ENCODE assay signal across 18 cellular contexts in the genomic region with DNA sequence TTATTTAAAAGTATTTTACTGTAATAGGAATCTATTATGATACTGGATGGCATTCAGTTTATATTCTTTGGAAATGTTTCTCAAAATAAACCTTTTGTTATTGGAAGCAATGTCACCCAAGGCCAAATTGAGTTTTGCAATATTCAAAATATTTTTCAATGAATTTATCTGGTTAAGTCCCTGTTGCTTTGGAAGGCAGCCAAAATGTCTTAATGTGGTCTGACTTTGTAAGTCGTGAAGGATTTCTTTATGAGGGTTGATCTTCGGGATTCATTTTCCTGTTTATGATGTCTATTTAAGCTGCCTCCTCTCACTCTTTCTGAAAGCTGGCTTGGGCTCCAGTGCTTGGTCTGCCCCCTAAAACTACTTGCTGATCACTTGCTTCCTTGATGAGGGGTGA.
A peak's percentile ranks its signal among the peaks of the same experiment; 100 is the strongest.
DNase-seq lines count a peak whose midpoint lies in the region; ATAC-seq and TF ChIP-seq lines count a peak whose summit lies in the region.
"Had no signal": no experiment of that assay in that cellular context is flagged by ENCODE, and none has a peak within 500 bp of the region (broad histone marks: within the 10 kb centered on the region; RNA-seq: fewer than 3 reads in every experiment).

No MANE protein-coding gene starts in this region.

- no peaks in the 10 kb centered on the region for H3K27me3 ChIP-seq in GM23338 (ENCODE audit: insufficient read depth)
- H3K27me3 ChIP-seq in ascending aorta: no peaks in the 10 kb centered on the region
- no peaks in the 10 kb centered on the region for H3K27me3 ChIP-seq in skeletal muscle satellite cell (ENCODE audit: control insufficient read depth, insufficient read depth, low read length)
- no peaks in the 10 kb centered on the region for H3K27me3 ChIP-seq in CD8-positive, alpha-beta T cell (ENCODE audit: insufficient read depth, low read length)

- no peaks in the 10 kb centered on the region for H3K27me3 Mint-ChIP-seq in GM23338 (ENCODE audit: insufficient read depth, low read depth, poor library complexity)
- H3K27me3 Mint-ChIP-seq in CD8-positive, alpha-beta T cell (ENCODE audit: low read depth): peaks cover 11% of the 10 kb centered on the region

- peaks cover 4% of the 10 kb centered on the region for H3K4me1 ChIP-seq in GM23338 (ENCODE audit: insufficient read depth)
- H3K4me1 ChIP-seq in ascending aorta: peaks cover 25 to 55% of the 10 kb centered on the region in 2 donors
- H3K4me1 ChIP-seq in skeletal muscle satellite cell (ENCODE audit: control insufficient read depth, insufficient read depth, low read length): peaks cover 38% of the 10 kb centered on the region
- no peaks in the 10 kb centered on the region for H3K4me1 ChIP-seq in CD8-positive, alpha-beta T cell (ENCODE audit: insufficient read depth, low read length)

- no peak overlapping the region for H3K4me3 ChIP-seq in GM23338
- H3K4me3 ChIP-seq in ascending aorta: no peak overlapping the region
- no peak overlapping the region for H3K4me3 ChIP-seq in skeletal muscle satellite cell (ENCODE audit: low read length)
- H3K4me3 ChIP-seq in CD8-positive, alpha-beta T cell (ENCODE audit: low read depth, low read length): no peak overlapping the region
- H3K4me3 ChIP-seq: mucosa of descending colon had no signal

- peak overlapping the region; percentile 65 for H3K9ac ChIP-seq in skeletal muscle satellite cell (ENCODE audit: low read depth, low read length)

- peaks cover 21% of the 10 kb centered on the region for H3K4me1 Mint-ChIP-seq in GM23338
- H3K4me1 Mint-ChIP-seq in CD8-positive, alpha-beta T cell (ENCODE audit: low read depth): no peaks in the 10 kb centered on the region
- H3K4me1 Mint-ChIP-seq: activated CD4-positive, alpha-beta T cell treated with anti-CD3 and anti-CD28 coated beads, Interleukin-2, amount 10 ng/mL, durations not matched to agents 7 days and 5 days; activated T-helper 17 cell treated with anti-CD3 and anti-CD28 coated beads, Interleukin-2, amount 50 U/mL, for 72 hours; CD8-positive, alpha-beta memory T cell had no signal

- H3K9me3 Mint-ChIP-seq in GM23338: no peaks in the 10 kb centered on the region; the same call in 2 of the 3 replicates
- H3K9me3 Mint-ChIP-seq in CD8-positive, alpha-beta T cell: no peaks in the 10 kb centered on the region
- H3K9me3 Mint-ChIP-seq: activated CD4-positive, alpha-beta T cell treated with anti-CD3 and anti-CD28 coated beads, Interleukin-2, amount 10 ng/mL, durations not matched to agents 7 days and 5 days; activated T-helper 17 cell treated with anti-CD3 and anti-CD28 coated beads, Interleukin-2, amount 50 U/mL, for 72 hours; CD8-positive, alpha-beta memory T cell; stimulated activated naive CD8-positive, alpha-beta T cell treated with anti-CD3 and anti-CD28 coated beads, Interleukin-15, Interleukin-2, amounts not matched to agents 100 ng/mL and 50 ng/mL, for 24 hours had no signal

- H3K79me2 ChIP-seq in GM23338 (replicated peaks; ENCODE audit: insufficient read depth): no peaks in the 10 kb centered on the region

- no peaks in the 10 kb centered on the region for H3F3A ChIP-seq in GM23338 (replicated peaks; ENCODE audit: low read depth)

- no peaks in the 10 kb centered on the region for H4K20me1 ChIP-seq in GM23338 (replicated peaks; ENCODE audit: insufficient read depth)

- H3K27ac Mint-ChIP-seq in GM23338: peak overlapping the region; percentile 22; the same call in 1 of the 2 replicates
- H3K27ac Mint-ChIP-seq in CD8-positive, alpha-beta T cell: no peak overlapping the region
- H3K27ac Mint-ChIP-seq: activated CD4-positive, alpha-beta T cell treated with anti-CD3 and anti-CD28 coated beads, Interleukin-2, amount 10 ng/mL, durations not matched to agents 7 days and 5 days; activated T-helper 17 cell treated with anti-CD3 and anti-CD28 coated beads, Interleukin-2, amount 50 U/mL, for 72 hours; CD8-positive, alpha-beta memory T cell; stimulated activated naive CD8-positive, alpha-beta T cell treated with anti-CD3 and anti-CD28 coated beads, Interleukin-15, Interleukin-2, amounts not matched to agents 100 ng/mL and 50 ng/mL, for 24 hours had no signal

- ATAC-seq in GM23338 (no peak), GM18861 (IDR thresholded peaks at IDR 0.05; ENCODE audit: unreplicated experiment) (no peak), GM18498 (IDR thresholded peaks at IDR 0.05; ENCODE audit: unreplicated experiment) (no peak)
- ATAC-seq in CD8-positive, alpha-beta T cell: no peak
- ATAC-seq: activated T-helper 17 cell treated with anti-CD3 and anti-CD28 coated beads, Interleukin-2, amount 50 U/mL, for 72 hours; HCT116; mucosa of descending colon had no signal

- H3K27ac ChIP-seq in GM23338 (ENCODE audit: low read depth) (no peak overlapping the region), ascending aorta (peak overlapping the region; percentile 81 to 86)
- no peak overlapping the region for H3K27ac ChIP-seq in CD8-positive, alpha-beta T cell (ENCODE audit: low read depth, low read length)

- H2AFZ ChIP-seq in GM23338: no peak overlapping the region

- DNase-seq in GM23338 (ENCODE audit: low spot score) (no peak), ascending aorta (ENCODE audit: low spot score in 2 of 2) (no peak), fibroblast of the conjunctiva (ENCODE audit: low read depth) (peak; percentile 59), NCI-H187 (lab: John Stamatoyannopoulos, UW) (no peak)
- no peak for DNase-seq in CD8-positive, alpha-beta T cell
- DNase-seq: activated CD4-positive, alpha-beta T cell treated with anti-CD3 and anti-CD28 coated beads, Interleukin-2, amount 10 ng/mL, durations not matched to agents 7 days and 5 days; caudate nucleus; CD8-positive, alpha-beta memory T cell; mucosa of descending colon; NCI-H1105 treated with DMSO at 0.1 percent for 48 hours; NCI-H446 treated with DMSO at 0.1 percent for 48 hours; T-helper 2 cell had no signal

- H3K4me2 ChIP-seq in GM23338: no peak overlapping the region
- H3K4me2 ChIP-seq in skeletal muscle satellite cell (ENCODE audit: low read length): peak overlapping the region; percentile 7

- intact Hi-C loops in ascending aorta (cut with DNase I): no loop called here
- intact Hi-C loops in CD8-positive, alpha-beta T cell (cut with DNase I, micrococcal nuclease): no loop called here

- H3K36me3 ChIP-seq in GM23338 (ENCODE audit: insufficient read depth) (no peaks in the 10 kb centered on the region), ascending aorta (no peaks in the 10 kb centered on the region), skeletal muscle satellite cell (ENCODE audit: insufficient read depth, low read length) (peaks cover 52% of the 10 kb centered on the region)
- H3K36me3 ChIP-seq in CD8-positive, alpha-beta T cell (ENCODE audit: insufficient read depth, low read length): no peaks in the 10 kb centered on the region

- H3K9me3 ChIP-seq in ascending aorta (no peaks in the 10 kb centered on the region), skeletal muscle satellite cell (replicated peaks; ENCODE audit: low read length) (no peaks in the 10 kb centered on the region)
- no peaks in the 10 kb centered on the region for H3K9me3 ChIP-seq in CD8-positive, alpha-beta T cell (ENCODE audit: low read length)
- H3K9me3 ChIP-seq: mucosa of descending colon had no signal

- POLR2A ChIA-PET in CD8-positive, alpha-beta T cell (lab: Charles Lee): no interaction called here

- TF ChIP-seq CTCF in GM23338 (conservative IDR thresholded peaks at IDR 0.05; ENCODE audit: low read depth in 2 of 2) (no peak), ascending aorta (IDR thresholded peaks at IDR 0.05) (no peak)
- no peak for TF ChIP-seq CTCF in CD8-positive, alpha-beta T cell (IDR thresholded peaks at IDR 0.05)

- peaks cover 13% of the 10 kb centered on the region for H3K36me3 Mint-ChIP-seq in GM23338 (ENCODE audit: low read depth)
- no peaks in the 10 kb centered on the region for H3K36me3 Mint-ChIP-seq in CD8-positive, alpha-beta T cell
- H3K36me3 Mint-ChIP-seq: CD8-positive, alpha-beta memory T cell had no signal

- no peaks in the 10 kb centered on the region for H3K9me2 ChIP-seq in GM23338 (ENCODE audit: insufficient read depth)

- no peak overlapping the region for H3K4me3 Mint-ChIP-seq in GM23338
- no peak overlapping the region for H3K4me3 Mint-ChIP-seq in CD8-positive, alpha-beta T cell
- H3K4me3 Mint-ChIP-seq: activated CD4-positive, alpha-beta T cell treated with anti-CD3 and anti-CD28 coated beads, Interleukin-2, amount 10 ng/mL, durations not matched to agents 7 days and 5 days; activated T-helper 17 cell treated with anti-CD3 and anti-CD28 coated beads, Interleukin-2, amount 50 U/mL, for 72 hours; CD8-positive, alpha-beta memory T cell; stimulated activated naive CD8-positive, alpha-beta T cell treated with anti-CD3 and anti-CD28 coated beads, Interleukin-15, Interleukin-2, amounts not matched to agents 100 ng/mL and 50 ng/mL, for 24 hours had no signal

- CTCF ChIA-PET in CD8-positive, alpha-beta T cell (lab: Charles Lee): no interaction called here

TF ChIP-seq in GM23338, 12 proteins besides CTCF, POLR2A, EP300 and RAD21:
- TF ChIP-seq ZNF114 (CRISPR knock-in tag; IDR thresholded peaks at IDR 0.05): no peak

Comparison
In these comparisons a context has a peak if more than half of its experiments do, and no peak if none do; other contexts are left out.
1. H3K27ac ChIP-seq: peak in ascending aorta (2 of 2); none in GM23338 (single experiment) and CD8-positive, alpha-beta T cell (single experiment).